In genomic region chr9:38036359-38037084, GRCh38 we compare ENCODE assay signal across 1 cellular context.
TF ChIP-seq lines count a peak whose summit lies in the region.

No MANE protein-coding gene starts in this region.

TF ChIP-seq in endothelial cell of umbilical vein, 7 proteins besides CTCF, POLR2A, EP300 and RAD21 (continued from another document):
- TF ChIP-seq MAX (IDR thresholded peaks at IDR 0.05; ENCODE audit: insufficient read depth, insufficient read length) (no peak), EZH2 (IDR thresholded peaks at IDR 0.05; ENCODE audit: borderline replicate concordance, low read depth, low read length, severe bottlenecking) (no peak), POLR2AphosphoS5 (IDR thresholded peaks at IDR 0.05; ENCODE audit: insufficient read depth, low read depth, low read length) (no peak), FOS (IDR thresholded peaks at IDR 0.05; ENCODE audit: borderline replicate concordance, insufficient read depth, low read length) (no peak)
TF ChIP-seq in endothelial cell of umbilical vein: peak in this region for 0.
